In the genomic region with DNA sequence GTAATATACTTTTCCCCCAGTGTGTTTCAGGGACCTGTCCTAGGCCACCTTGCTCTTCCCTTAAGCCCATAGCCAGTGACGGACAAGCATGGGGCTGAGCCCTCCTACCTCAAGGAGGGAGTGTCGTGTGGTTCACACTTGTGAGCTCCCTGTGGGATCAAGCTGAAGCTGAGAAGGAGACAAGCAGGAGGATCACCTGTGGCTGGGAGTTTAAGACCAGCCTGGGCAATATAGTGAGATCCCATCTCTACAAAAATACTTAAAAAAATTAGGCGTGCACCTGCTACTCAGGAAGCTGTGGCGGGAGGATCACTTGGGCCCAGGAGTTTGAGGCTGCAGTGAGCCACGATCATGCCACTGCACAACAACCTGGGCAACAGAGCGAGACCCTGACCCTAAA, we compare ENCODE assay signal across 2 cellular contexts.
TF ChIP-seq lines count a peak whose summit lies in the region.

No MANE protein-coding gene starts in this region.

TF ChIP-seq in HepG2, 621 proteins besides CTCF, POLR2A, EP300 and RAD21:
- TF ChIP-seq ZNF563 (CRISPR knock-in tag; IDR thresholded peaks at IDR 0.05) = no peak
- peak; percentile 76 for TF ChIP-seq ZNF121 (CRISPR knock-in tag; IDR thresholded peaks at IDR 0.05)
TF ChIP-seq in HepG2: peak in this region for 1.

TF ChIP-seq in WTC11, 78 proteins besides CTCF, POLR2A, EP300 and RAD21:
- TF ChIP-seq IRF2 (CRISPR knock-in tag; IDR thresholded peaks at IDR 0.05; ENCODE audit: borderline replicate concordance, low read depth) (no peak), ESRRA (CRISPR knock-in tag; IDR thresholded peaks at IDR 0.05; ENCODE audit: borderline replicate concordance) (no peak), SP1 (CRISPR knock-in tag; conservative IDR thresholded peaks at IDR 0.05) (no peak), ZNF121 (CRISPR knock-in tag; IDR thresholded peaks at IDR 0.05) (peak; percentile 75), OVOL2 (CRISPR knock-in tag; IDR thresholded peaks at IDR 0.05; ENCODE audit: borderline replicate concordance) (no peak)
- TF ChIP-seq, protein P1, sequence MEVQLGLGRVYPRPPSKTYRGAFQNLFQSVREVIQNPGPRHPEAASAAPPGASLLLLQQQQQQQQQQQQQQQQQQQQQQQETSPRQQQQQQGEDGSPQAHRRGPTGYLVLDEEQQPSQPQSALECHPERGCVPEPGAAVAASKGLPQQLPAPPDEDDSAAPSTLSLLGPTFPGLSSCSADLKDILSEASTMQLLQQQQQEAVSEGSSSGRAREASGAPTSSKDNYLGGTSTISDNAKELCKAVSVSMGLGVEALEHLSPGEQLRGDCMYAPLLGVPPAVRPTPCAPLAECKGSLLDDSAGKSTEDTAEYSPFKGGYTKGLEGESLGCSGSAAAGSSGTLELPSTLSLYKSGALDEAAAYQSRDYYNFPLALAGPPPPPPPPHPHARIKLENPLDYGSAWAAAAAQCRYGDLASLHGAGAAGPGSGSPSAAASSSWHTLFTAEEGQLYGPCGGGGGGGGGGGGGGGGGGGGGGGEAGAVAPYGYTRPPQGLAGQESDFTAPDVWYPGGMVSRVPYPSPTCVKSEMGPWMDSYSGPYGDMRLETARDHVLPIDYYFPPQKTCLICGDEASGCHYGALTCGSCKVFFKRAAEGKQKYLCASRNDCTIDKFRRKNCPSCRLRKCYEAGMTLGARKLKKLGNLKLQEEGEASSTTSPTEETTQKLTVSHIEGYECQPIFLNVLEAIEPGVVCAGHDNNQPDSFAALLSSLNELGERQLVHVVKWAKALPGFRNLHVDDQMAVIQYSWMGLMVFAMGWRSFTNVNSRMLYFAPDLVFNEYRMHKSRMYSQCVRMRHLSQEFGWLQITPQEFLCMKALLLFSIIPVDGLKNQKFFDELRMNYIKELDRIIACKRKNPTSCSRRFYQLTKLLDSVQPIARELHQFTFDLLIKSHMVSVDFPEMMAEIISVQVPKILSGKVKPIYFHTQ (CRISPR knock-in tag; IDR thresholded peaks at IDR 0.05) = no peak
